ENCODE assay signal across 1 cellular context in genomic region chr5:164187780-164188179, GRCh38.
TF ChIP-seq lines count a peak whose summit lies in the region.

No MANE protein-coding gene starts in this region.

TF ChIP-seq in SK-N-SH, 30 proteins besides CTCF, POLR2A, EP300 and RAD21 (continued from another document):
- TF ChIP-seq REST (IDR thresholded peaks at IDR 0.05; ENCODE audit: low read depth, low read length) (no peak), IRF3 (IDR thresholded peaks at IDR 0.05; ENCODE audit: low read depth, low read length) (no peak)
